ENCODE assay signal across 1 cellular context in the genomic region with DNA sequence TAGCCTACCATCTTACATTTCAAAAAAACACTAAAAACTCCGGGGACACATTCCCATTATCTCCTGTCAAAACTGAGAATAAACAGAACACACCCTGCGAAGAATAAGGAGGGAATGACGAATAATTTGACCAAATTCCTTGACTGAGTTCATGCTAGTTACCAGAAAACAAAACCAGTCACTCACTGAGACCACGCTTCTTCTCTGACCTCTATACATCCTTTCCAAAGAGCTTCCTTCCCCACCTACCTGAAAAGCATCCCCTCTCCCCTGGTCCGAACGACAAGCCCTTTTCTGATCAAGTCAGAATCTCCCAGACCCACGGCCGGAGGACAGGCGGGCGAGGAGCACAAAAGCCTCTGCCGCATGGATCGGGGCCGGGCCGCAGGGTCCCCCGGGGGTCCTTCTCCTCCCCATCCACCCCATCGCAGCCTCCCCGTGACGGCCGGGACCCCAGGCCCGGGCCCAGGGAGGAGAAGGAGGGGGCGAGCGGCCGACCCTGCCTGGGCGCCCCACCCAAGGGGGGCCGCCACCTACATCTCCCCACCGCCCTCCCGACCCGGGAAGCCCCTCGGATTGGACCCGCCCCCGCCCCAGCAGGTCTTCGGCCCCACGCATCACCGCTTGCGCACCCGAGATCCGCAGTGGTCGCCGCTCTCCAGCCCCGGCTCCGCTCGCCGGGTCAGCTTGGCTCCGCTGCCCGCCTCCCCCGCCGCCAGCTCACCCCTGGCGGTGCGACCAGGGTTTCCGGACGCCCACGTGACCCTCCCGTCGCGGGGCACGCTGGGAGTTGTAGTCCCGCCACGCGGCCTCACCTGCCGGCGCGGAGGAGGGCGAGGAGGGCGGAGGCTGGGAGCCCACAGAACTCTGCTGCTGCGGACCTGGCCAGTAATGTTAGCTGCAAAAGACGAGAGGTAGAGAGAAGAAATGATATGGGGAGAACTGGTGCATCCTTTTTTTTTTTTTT.
TF ChIP-seq lines count a peak whose summit lies in the region.

A gene with protein sequence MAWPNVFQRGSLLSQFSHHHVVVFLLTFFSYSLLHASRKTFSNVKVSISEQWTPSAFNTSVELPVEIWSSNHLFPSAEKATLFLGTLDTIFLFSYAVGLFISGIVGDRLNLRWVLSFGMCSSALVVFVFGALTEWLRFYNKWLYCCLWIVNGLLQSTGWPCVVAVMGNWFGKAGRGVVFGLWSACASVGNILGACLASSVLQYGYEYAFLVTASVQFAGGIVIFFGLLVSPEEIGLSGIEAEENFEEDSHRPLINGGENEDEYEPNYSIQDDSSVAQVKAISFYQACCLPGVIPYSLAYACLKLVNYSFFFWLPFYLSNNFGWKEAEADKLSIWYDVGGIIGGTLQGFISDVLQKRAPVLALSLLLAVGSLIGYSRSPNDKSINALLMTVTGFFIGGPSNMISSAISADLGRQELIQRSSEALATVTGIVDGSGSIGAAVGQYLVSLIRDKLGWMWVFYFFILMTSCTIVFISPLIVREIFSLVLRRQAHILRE (minus strand): TSS at position 747 of the 967 bp plus-strand sequence. CDS start 16,004 bp downstream, outside the sequence.

TF ChIP-seq in HEK293, 187 proteins besides CTCF, POLR2A, EP300 and RAD21 (continued from another document and continues in another):
- TF ChIP-seq, protein P1, sequence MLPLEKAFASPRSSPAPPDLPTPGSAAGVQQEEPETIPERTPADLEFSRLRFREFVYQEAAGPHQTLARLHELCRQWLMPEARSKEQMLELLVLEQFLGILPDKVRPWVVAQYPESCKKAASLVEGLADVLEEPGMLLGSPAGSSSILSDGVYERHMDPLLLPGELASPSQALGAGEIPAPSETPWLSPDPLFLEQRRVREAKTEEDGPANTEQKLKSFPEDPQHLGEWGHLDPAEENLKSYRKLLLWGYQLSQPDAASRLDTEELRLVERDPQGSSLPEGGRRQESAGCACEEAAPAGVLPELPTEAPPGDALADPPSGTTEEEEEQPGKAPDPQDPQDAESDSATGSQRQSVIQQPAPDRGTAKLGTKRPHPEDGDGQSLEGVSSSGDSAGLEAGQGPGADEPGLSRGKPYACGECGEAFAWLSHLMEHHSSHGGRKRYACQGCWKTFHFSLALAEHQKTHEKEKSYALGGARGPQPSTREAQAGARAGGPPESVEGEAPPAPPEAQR (tag by site-specific recombination; IDR thresholded peaks at IDR 0.05): no peak
- TF ChIP-seq ZNF768 (tag by site-specific recombination; IDR thresholded peaks at IDR 0.05) (no peak), ZNF292 (tag by site-specific recombination; IDR thresholded peaks at IDR 0.05; ENCODE audit: borderline replicate concordance, low read depth) (no peak), KLF8 (tag by site-specific recombination; IDR thresholded peaks at IDR 0.05) (peak; percentile 77; the same call in 1 of the 2 replicates), ZNF423 (tag by site-specific recombination; IDR thresholded peaks at IDR 0.05) (peak; percentile 64), ZIC2 (tag by site-specific recombination; IDR thresholded peaks at IDR 0.05) (peak; percentile 76), ZEB2 (tag by site-specific recombination; IDR thresholded peaks at IDR 0.05) (peak; percentile 71), ZNF548 (tag by site-specific recombination; IDR thresholded peaks at IDR 0.05) (no peak), ZNF404 (tag by site-specific recombination; IDR thresholded peaks at IDR 0.05) (no peak), ZNF266 (tag by site-specific recombination; IDR thresholded peaks at IDR 0.05; ENCODE audit: low read depth) (no peak), KLF1 (tag by site-specific recombination; IDR thresholded peaks at IDR 0.05) (peak; percentile 71; the same call in 1 of the 2 replicates), ZNF837 (tag by site-specific recombination; IDR thresholded peaks at IDR 0.05) (no peak), SETDB1 (IDR thresholded peaks at IDR 0.05; ENCODE audit: insufficient read length, low read length) (no peak), ZNF274 (IDR thresholded peaks at IDR 0.05; ENCODE audit: low read length) (no peak), ZNF274 (tag by site-specific recombination; IDR thresholded peaks at IDR 0.05; ENCODE audit: borderline replicate concordance) (no peak), KLF7 (tag by site-specific recombination; IDR thresholded peaks at IDR 0.05; ENCODE audit: borderline replicate concordance) (no peak), ZNF311 (tag by site-specific recombination; IDR thresholded peaks at IDR 0.05; ENCODE audit: borderline replicate concordance) (no peak), ZSCAN30 (tag by site-specific recombination; IDR thresholded peaks at IDR 0.05) (0 out of 2 replicates have a peak, but pooled peaks have one; percentile 40), ZNF184 (tag by site-specific recombination; IDR thresholded peaks at IDR 0.05) (no peak), ZNF24 (tag by site-specific recombination; IDR thresholded peaks at IDR 0.05) (no peak), ZXDB (tag by site-specific recombination; IDR thresholded peaks at IDR 0.05) (peak; percentile 97), ZNF555 (tag by site-specific recombination; conservative IDR thresholded peaks at IDR 0.05) (no peak), ZNF10 (tag by site-specific recombination; IDR thresholded peaks at IDR 0.05) (no peak; the same call in 1 of the 2 replicates), GFI1B (tag by site-specific recombination; IDR thresholded peaks at IDR 0.05) (no peak), ZNF530 (tag by site-specific recombination; IDR thresholded peaks at IDR 0.05; ENCODE audit: low read depth) (no peak), ZNF175 (tag by site-specific recombination; IDR thresholded peaks at IDR 0.05) (no peak), ZFHX2 (tag by site-specific recombination; conservative IDR thresholded peaks at IDR 0.05) (peak; percentile 93), SP7 (tag by site-specific recombination; IDR thresholded peaks at IDR 0.05) (peak; percentile 39), ZFP69B (tag by site-specific recombination; IDR thresholded peaks at IDR 0.05) (no peak), ZNF843 (tag by site-specific recombination; IDR thresholded peaks at IDR 0.05) (peak; percentile 42; the same call in 1 of the 2 replicates), ZBTB21 (tag by site-specific recombination; IDR thresholded peaks at IDR 0.05) (no peak), ZNF529 (tag by site-specific recombination; IDR thresholded peaks at IDR 0.05; ENCODE audit: insufficient replicate concordance) (no peak), ZNF654 (tag by site-specific recombination; IDR thresholded peaks at IDR 0.05; ENCODE audit: low read depth) (no peak), ZNF514 (tag by site-specific recombination; IDR thresholded peaks at IDR 0.05) (no peak), FEZF1 (tag by site-specific recombination; IDR thresholded peaks at IDR 0.05) (no peak; the same call in 1 of the 2 replicates), ZNF776 (tag by site-specific recombination; IDR thresholded peaks at IDR 0.05; ENCODE audit: borderline replicate concordance) (no peak)
- TF ChIP-seq, protein P2, sequence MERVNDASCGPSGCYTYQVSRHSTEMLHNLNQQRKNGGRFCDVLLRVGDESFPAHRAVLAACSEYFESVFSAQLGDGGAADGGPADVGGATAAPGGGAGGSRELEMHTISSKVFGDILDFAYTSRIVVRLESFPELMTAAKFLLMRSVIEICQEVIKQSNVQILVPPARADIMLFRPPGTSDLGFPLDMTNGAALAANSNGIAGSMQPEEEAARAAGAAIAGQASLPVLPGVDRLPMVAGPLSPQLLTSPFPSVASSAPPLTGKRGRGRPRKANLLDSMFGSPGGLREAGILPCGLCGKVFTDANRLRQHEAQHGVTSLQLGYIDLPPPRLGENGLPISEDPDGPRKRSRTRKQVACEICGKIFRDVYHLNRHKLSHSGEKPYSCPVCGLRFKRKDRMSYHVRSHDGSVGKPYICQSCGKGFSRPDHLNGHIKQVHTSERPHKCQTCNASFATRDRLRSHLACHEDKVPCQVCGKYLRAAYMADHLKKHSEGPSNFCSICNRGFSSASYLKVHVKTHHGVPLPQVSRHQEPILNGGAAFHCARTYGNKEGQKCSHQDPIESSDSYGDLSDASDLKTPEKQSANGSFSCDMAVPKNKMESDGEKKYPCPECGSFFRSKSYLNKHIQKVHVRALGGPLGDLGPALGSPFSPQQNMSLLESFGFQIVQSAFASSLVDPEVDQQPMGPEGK (tag by site-specific recombination; IDR thresholded peaks at IDR 0.05): peak; percentile 95
- TF ChIP-seq, protein P3, sequence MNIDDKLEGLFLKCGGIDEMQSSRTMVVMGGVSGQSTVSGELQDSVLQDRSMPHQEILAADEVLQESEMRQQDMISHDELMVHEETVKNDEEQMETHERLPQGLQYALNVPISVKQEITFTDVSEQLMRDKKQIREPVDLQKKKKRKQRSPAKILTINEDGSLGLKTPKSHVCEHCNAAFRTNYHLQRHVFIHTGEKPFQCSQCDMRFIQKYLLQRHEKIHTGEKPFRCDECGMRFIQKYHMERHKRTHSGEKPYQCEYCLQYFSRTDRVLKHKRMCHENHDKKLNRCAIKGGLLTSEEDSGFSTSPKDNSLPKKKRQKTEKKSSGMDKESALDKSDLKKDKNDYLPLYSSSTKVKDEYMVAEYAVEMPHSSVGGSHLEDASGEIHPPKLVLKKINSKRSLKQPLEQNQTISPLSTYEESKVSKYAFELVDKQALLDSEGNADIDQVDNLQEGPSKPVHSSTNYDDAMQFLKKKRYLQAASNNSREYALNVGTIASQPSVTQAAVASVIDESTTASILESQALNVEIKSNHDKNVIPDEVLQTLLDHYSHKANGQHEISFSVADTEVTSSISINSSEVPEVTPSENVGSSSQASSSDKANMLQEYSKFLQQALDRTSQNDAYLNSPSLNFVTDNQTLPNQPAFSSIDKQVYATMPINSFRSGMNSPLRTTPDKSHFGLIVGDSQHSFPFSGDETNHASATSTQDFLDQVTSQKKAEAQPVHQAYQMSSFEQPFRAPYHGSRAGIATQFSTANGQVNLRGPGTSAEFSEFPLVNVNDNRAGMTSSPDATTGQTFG (tag by site-specific recombination; IDR thresholded peaks at IDR 0.05; ENCODE audit: borderline replicate concordance): no peak
- TF ChIP-seq, protein P4, sequence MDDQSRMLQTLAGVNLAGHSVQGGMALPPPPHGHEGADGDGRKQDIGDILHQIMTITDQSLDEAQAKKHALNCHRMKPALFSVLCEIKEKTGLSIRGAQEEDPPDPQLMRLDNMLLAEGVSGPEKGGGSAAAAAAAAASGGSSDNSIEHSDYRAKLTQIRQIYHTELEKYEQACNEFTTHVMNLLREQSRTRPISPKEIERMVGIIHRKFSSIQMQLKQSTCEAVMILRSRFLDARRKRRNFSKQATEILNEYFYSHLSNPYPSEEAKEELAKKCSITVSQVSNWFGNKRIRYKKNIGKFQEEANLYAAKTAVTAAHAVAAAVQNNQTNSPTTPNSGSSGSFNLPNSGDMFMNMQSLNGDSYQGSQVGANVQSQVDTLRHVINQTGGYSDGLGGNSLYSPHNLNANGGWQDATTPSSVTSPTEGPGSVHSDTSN (CRISPR knock-in tag; IDR thresholded peaks at IDR 0.05): 0 out of 2 replicates have a peak, but pooled peaks have one; percentile 25
- TF ChIP-seq, protein P5, sequence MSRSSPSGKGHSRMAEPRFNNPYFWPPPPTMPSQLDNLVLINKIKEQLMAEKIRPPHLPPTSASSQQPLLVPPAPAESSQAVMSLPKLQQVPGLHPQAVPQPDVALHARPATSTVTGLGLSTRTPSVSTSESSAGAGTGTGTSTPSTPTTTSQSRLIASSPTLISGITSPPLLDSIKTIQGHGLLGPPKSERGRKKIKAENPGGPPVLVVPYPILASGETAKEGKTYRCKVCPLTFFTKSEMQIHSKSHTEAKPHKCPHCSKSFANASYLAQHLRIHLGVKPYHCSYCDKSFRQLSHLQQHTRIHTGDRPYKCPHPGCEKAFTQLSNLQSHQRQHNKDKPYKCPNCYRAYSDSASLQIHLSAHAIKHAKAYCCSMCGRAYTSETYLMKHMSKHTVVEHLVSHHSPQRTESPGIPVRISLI (tag by site-specific recombination; IDR thresholded peaks at IDR 0.05): peak; percentile 95
- TF ChIP-seq, protein P6, sequence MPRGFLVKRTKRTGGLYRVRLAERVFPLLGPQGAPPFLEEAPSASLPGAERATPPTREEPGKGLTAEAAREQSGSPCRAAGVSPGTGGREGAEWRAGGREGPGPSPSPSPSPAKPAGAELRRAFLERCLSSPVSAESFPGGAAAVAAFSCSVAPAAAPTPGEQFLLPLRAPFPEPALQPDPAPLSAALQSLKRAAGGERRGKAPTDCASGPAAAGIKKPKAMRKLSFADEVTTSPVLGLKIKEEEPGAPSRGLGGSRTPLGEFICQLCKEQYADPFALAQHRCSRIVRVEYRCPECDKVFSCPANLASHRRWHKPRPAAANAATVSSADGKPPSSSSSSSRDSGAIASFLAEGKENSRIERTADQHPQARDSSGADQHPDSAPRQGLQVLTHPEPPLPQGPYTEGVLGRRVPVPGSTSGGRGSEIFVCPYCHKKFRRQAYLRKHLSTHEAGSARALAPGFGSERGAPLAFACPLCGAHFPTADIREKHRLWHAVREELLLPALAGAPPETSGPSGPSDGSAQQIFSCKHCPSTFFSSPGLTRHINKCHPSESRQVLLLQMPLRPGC (tag by site-specific recombination; IDR thresholded peaks at IDR 0.05): peak; percentile 41; the same call in 1 of the 2 replicates
- TF ChIP-seq, protein P7, sequence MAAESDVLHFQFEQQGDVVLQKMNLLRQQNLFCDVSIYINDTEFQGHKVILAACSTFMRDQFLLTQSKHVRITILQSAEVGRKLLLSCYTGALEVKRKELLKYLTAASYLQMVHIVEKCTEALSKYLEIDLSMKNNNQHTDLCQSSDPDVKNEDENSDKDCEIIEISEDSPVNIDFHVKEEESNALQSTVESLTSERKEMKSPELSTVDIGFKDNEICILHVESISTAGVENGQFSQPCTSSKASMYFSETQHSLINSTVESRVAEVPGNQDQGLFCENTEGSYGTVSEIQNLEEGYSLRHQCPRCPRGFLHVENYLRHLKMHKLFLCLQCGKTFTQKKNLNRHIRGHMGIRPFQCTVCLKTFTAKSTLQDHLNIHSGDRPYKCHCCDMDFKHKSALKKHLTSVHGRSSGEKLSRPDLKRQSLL (tag by site-specific recombination; IDR thresholded peaks at IDR 0.05): no peak
- TF ChIP-seq, protein P8, sequence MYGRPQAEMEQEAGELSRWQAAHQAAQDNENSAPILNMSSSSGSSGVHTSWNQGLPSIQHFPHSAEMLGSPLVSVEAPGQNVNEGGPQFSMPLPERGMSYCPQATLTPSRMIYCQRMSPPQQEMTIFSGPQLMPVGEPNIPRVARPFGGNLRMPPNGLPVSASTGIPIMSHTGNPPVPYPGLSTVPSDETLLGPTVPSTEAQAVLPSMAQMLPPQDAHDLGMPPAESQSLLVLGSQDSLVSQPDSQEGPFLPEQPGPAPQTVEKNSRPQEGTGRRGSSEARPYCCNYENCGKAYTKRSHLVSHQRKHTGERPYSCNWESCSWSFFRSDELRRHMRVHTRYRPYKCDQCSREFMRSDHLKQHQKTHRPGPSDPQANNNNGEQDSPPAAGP (tag by site-specific recombination; IDR thresholded peaks at IDR 0.05): 0 out of 2 replicates have a peak, but pooled peaks have one; percentile 24
